8 cellular contexts compared by ENCODE assay signal in the genomic region with DNA sequence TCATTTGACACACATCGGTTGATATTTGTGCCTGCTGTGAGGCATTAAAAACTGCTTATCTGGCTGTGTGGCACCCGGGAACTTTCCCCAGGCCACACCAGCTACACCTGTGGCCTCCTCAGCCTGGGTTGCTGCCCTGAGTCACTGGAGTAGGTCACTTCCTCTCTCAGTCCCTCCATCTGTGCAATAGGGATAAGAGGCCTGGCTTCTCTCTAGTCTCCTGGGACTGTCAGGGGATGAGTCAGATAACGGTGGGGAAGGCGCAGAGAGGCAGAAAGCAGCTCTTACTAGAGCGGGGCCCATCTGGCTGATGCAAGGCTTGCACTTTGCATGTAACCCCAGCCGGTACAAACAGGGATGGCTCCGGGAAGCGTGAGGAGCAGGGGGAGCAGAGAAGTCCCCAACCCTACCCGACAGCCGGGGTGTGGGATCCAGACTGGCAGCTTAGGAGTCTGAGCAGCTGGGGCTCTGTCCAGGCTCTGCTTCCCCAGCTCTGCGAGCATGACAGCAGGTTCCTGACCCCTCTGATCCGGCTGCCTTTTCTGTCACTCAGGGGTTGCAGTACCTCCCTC. TPM values are rescaled to one million over a fixed set of nuclear protein-coding genes. Genes with fewer than 3 reads are reported as not detected.
A peak's percentile ranks its signal among the peaks of the same experiment; 100 is the strongest.
DNase-seq lines count a peak whose midpoint lies in the region; ATAC-seq and TF ChIP-seq lines count a peak whose summit lies in the region.

No MANE protein-coding gene starts in this region.

- H3K4me3 ChIP-seq in NB4 (ENCODE audit: low read depth, low read length) (peak overlapping the region; percentile 50), astrocyte of the spinal cord (ENCODE audit: low read depth, low read length) (no peak overlapping the region), spleen (peak overlapping the region in 1 of 8 donors; percentile 69)

- H3K27me3 ChIP-seq in spleen (replicated peaks in 1 of 7): no peaks in the 10 kb centered on the region

- WGBS in spleen, 5 donors: 25 to 36% (median 26%) methylated on average over 12 of the region's 12 CpGs

- H3K9me3 ChIP-seq in spleen: no peaks in the 10 kb centered on the region

- ATAC-seq in HG02759 (IDR thresholded peaks at IDR 0.05; ENCODE audit: unreplicated experiment): peak; percentile 64

- TF ChIP-seq CTCF in NB4 (IDR thresholded peaks at IDR 0.05; ENCODE audit: low read depth, low read length): no peak
- no peak for TF ChIP-seq CTCF in astrocyte of the spinal cord (IDR thresholded peaks at IDR 0.05; ENCODE audit: low read depth, low read length)
- TF ChIP-seq CTCF in spleen (IDR thresholded peaks at IDR 0.05 in 8 of 11, conservative IDR thresholded peaks at IDR 0.05 in 3 of 11): no peak

- H3K36me3 ChIP-seq in spleen: no peaks in the 10 kb centered on the region

- peak overlapping the region; percentile 91 to 99 (median 94) for H3K27ac ChIP-seq in spleen

- intact Hi-C loops in spleen (cut with DNase I; ENCODE audit: low total_unique reads): no loop called here

- peak; percentile 49 for DNase-seq in activated gamma-delta T cell treated with Interleukin-2 at 50 U/mL for 16 hours
- DNase-seq in activated gamma-delta T cell (lab: John Stamatoyannopoulos, UW): no peak
- DNase-seq in NB4 (ENCODE audit: low read depth): peak; percentile 100
- peak; percentile 46 for DNase-seq in T follicular helper cell (ENCODE audit: low read depth)
- DNase-seq in astrocyte of the spinal cord (ENCODE audit: low read depth, low spot score): peak; percentile 98
- DNase-seq in iPS-NIHi11 (ENCODE audit: low spot score): peak; percentile 46
- peak; percentile 89 for DNase-seq in spleen

- peak; percentile 44 for TF ChIP-seq POLR2A in NB4 (IDR thresholded peaks at IDR 0.05; ENCODE audit: extremely low read depth, insufficient read length)
- TF ChIP-seq POLR2A in spleen (IDR thresholded peaks at IDR 0.05): no peak

- in situ Hi-C loops in astrocyte of the spinal cord (cut with HindIII; ENCODE audit: low sequenced_read_pairs): no loop called here

- H3K4me1 ChIP-seq in spleen: peaks cover 74 to 100% (median 99%) of the 10 kb centered on the region in 6 donors

RNA-seq across cellular contexts. Expression of a gene that starts 34.0 kb away (rescaled TPM):
- total RNA-seq in spleen: 10 to 100 TPM; 32.7 to 55.4 (median 41.6) TPM
- 10 to 100 TPM; 13.6 to 16.5 (median 14.3) TPM for polyA plus RNA-seq in spleen

RNA-seq across cellular contexts. Expression of a gene that starts 47.0 kb away (rescaled TPM):
- total RNA-seq in spleen: 100 to 1,000 TPM; 103 to 308 (median 249) TPM
- polyA plus RNA-seq in spleen: 100 to 1,000 TPM in 2 of 3 donors, 10 to 100 TPM in 1; 99.3 to 247 (median 209) TPM
